ENCODE assay signal across 10 cellular contexts in the genomic region with DNA sequence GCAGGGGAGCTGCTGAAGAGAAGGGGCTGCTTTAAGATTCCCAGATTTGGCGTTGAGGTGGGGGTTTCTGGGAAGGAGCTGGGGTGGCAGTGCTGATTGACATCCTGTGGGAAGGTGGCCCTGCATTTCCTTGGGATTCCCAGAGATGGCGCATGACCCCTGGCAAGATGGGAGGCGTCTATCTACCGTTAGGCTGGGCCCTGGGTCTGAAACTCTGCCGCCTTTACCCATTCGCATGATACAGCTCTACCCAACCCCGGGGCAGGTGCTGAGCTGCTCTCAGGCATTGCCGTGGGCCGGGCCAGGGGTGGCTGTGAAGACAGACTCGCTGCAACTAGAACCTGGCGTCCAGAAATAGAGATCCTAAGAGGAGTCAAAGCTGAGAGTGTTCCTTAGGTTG. TPM values are rescaled to one million over a fixed set of nuclear protein-coding genes. Genes with fewer than 3 reads are reported as not detected.
DNase-seq lines count a peak whose midpoint lies in the region; ATAC-seq and TF ChIP-seq lines count a peak whose summit lies in the region.
"Had no signal": no experiment of that assay in that cellular context is flagged by ENCODE, and none has a peak within 500 bp of the region (broad histone marks: within the 10 kb centered on the region; RNA-seq: fewer than 3 reads in every experiment).

No MANE protein-coding gene starts in this region.

- no TSS peak for BruUV-seq in PC-3 (replicated peaks; lab: Mats Ljungman, UMichigan)

- no peak overlapping the region for H3K4me2 ChIP-seq in PC-3 (ENCODE audit: low read length)

- no peak overlapping the region for H3K4me3 Mint-ChIP-seq in osteocyte (ENCODE audit: unreplicated experiment)
- no peak overlapping the region for H3K4me3 Mint-ChIP-seq in stimulated activated memory B cell treated with anti-CD40 and anti-IgM and Interleukin-4, amounts not matched to agents 10 μg/mL and 1 μg/mL and 100 μg/mL, for 72 hours
- H3K4me3 Mint-ChIP-seq: brain; T-helper 1 cell treated with Interleukin-12 subunit alpha and Interleukin-12 subunit beta and Interleukin-4 antibody, amounts not matched to agents 30 μg/mL and 1 μg/mL, for 36 hours had no signal

- H3K9me2 ChIP-seq in PC-3 (replicated peaks; ENCODE audit: low read length), result no peaks in the 10 kb centered on the region

- ATAC-seq in PC-3, result no peak
- no peak for ATAC-seq in stimulated activated memory B cell treated with anti-CD40 and anti-IgM and Interleukin-4, amounts not matched to agents 10 μg/mL and 1 μg/mL and 100 μg/mL, for 72 hours
- ATAC-seq: gastroesophageal sphincter had no signal

- no peaks in the 10 kb centered on the region for H3K27me3 Mint-ChIP-seq in osteocyte (ENCODE audit: unreplicated experiment)
- no peaks in the 10 kb centered on the region for H3K27me3 Mint-ChIP-seq in stimulated activated memory B cell treated with anti-CD40 and anti-IgM and Interleukin-4, amounts not matched to agents 10 μg/mL and 1 μg/mL and 100 μg/mL, for 72 hours
- H3K27me3 Mint-ChIP-seq: brain had no signal

- no peaks in the 10 kb centered on the region for H4K20me1 ChIP-seq in PC-3 (ENCODE audit: low read length)

- H3K4me1 Mint-ChIP-seq in osteocyte (ENCODE audit: unreplicated experiment), result peaks cover 1% of the 10 kb centered on the region
- peaks cover 8% of the 10 kb centered on the region for H3K4me1 Mint-ChIP-seq in stimulated activated memory B cell treated with anti-CD40 and anti-IgM and Interleukin-4, amounts not matched to agents 10 μg/mL and 1 μg/mL and 100 μg/mL, for 72 hours
- H3K4me1 Mint-ChIP-seq: brain had no signal

- H3K9me3 Mint-ChIP-seq in osteocyte (ENCODE audit: unreplicated experiment), result no peaks in the 10 kb centered on the region
- no peaks in the 10 kb centered on the region for H3K9me3 Mint-ChIP-seq in stimulated activated memory B cell treated with anti-CD40 and anti-IgM and Interleukin-4, amounts not matched to agents 10 μg/mL and 1 μg/mL and 100 μg/mL, for 72 hours
- H3K9me3 Mint-ChIP-seq: T-helper 1 cell treated with Interleukin-12 subunit alpha and Interleukin-12 subunit beta and Interleukin-4 antibody, amounts not matched to agents 30 μg/mL and 1 μg/mL, for 36 hours had no signal

- intact Hi-C loops in PC-3 (cut with micrococcal nuclease), result no loop called here

- in situ Hi-C loops in GM13976 (cut with MboI; ENCODE audit: low sequenced_read_pairs, unreplicated experiment), result no loop called here

- no peaks in the 10 kb centered on the region for H3K36me3 Mint-ChIP-seq in osteocyte (ENCODE audit: unreplicated experiment)
- peaks cover 23% of the 10 kb centered on the region for H3K36me3 Mint-ChIP-seq in stimulated activated memory B cell treated with anti-CD40 and anti-IgM and Interleukin-4, amounts not matched to agents 10 μg/mL and 1 μg/mL and 100 μg/mL, for 72 hours

- H3K9me3 ChIP-seq in PC-3 (ENCODE audit: low read length), result no peaks in the 10 kb centered on the region
- H3K9me3 ChIP-seq: gastroesophageal sphincter had no signal

- H3K27ac Mint-ChIP-seq in osteocyte (ENCODE audit: unreplicated experiment), result no peak overlapping the region
- H3K27ac Mint-ChIP-seq in stimulated activated memory B cell treated with anti-CD40 and anti-IgM and Interleukin-4, amounts not matched to agents 10 μg/mL and 1 μg/mL and 100 μg/mL, for 72 hours, result no peak overlapping the region
- H3K27ac Mint-ChIP-seq: T-helper 1 cell treated with Interleukin-12 subunit alpha and Interleukin-12 subunit beta and Interleukin-4 antibody, amounts not matched to agents 30 μg/mL and 1 μg/mL, for 36 hours had no signal

- H3K4me3 ChIP-seq in PC-3 (ENCODE audit: low read length), result no peak overlapping the region
- H3K4me3 ChIP-seq in fibroblast of pulmonary artery (replicated peaks; ENCODE audit: low read depth, low read length), result no peak overlapping the region
- H3K4me3 ChIP-seq: gastroesophageal sphincter had no signal

- H3K27me3 ChIP-seq in PC-3 (ENCODE audit: low read length), result no peaks in the 10 kb centered on the region

- POLR2A ChIA-PET in PC-3 (lab: Charles Lee; ENCODE audit: unreplicated experiment), result interaction anchor here (0.5 kb wide), 1 partner anchor 108 kb away, joined by 4 read pairs; no protein-coding TSS in a partner anchor

- no peak overlapping the region for H2AFZ ChIP-seq in PC-3 (ENCODE audit: low read length)

- no peaks in the 10 kb centered on the region for H3K79me2 ChIP-seq in PC-3 (ENCODE audit: low read length)

- no peak overlapping the region for H3K9ac ChIP-seq in PC-3 (ENCODE audit: low read length)

- DNase-seq in GM13976 (ENCODE audit: low spot score) (no peak), PC-3 (no peak), fibroblast of pulmonary artery (ENCODE audit: low read depth) (no peak), osteocyte (ENCODE audit: extremely low spot score, unreplicated experiment) (no peak), DMS79 treated with DMSO at 0.1 percent for 48 hours (lab: John Stamatoyannopoulos, UW) (no peak)
- no peak for DNase-seq in stimulated activated CD4-positive, alpha-beta T cell treated with anti-CD3 and anti-CD28 coated beads, Interleukin-2, amount 100 ng/mL, for 24 hours

- no peaks in the 10 kb centered on the region for H3F3A ChIP-seq in PC-3 (ENCODE audit: low read length, unreplicated experiment)

- peak; percentile 3 for TF ChIP-seq CTCF in GM13976 (IDR thresholded peaks at IDR 0.05; ENCODE audit: borderline replicate concordance, control extremely low read depth, extremely low read depth, insufficient read depth, missing control alignments)
- 0 out of 2 replicates have a peak, but pooled peaks have one; percentile 24 for TF ChIP-seq CTCF in PC-3 (conservative IDR thresholded peaks at IDR 0.05; ENCODE audit: low read depth, low read length)
- peak; percentile 30 for TF ChIP-seq CTCF in fibroblast of pulmonary artery (IDR thresholded peaks at IDR 0.05; ENCODE audit: low read length, missing control alignments)
- TF ChIP-seq CTCF in osteocyte (IDR thresholded peaks at IDR 0.05), result peak; percentile 20

- CTCF ChIA-PET in PC-3 (lab: Charles Lee), result no interaction called here

- H3K27ac ChIP-seq in PC-3 (ENCODE audit: low read length), result no peak overlapping the region
- H3K27ac ChIP-seq: gastroesophageal sphincter had no signal

- H3K36me3 ChIP-seq in PC-3 (ENCODE audit: low read depth, low read length), result no peaks in the 10 kb centered on the region

- no peaks in the 10 kb centered on the region for H3K4me1 ChIP-seq in PC-3 (ENCODE audit: insufficient read depth, low read length)
- H3K4me1 ChIP-seq: gastroesophageal sphincter had no signal

RNA-seq across cellular contexts. Expression of gene MVD, which starts 9.9 kb away (rescaled TPM):
- total RNA-seq in PC-3 (2014; rRNA removed) (38.3 and 48.9 TPM in 2 replicates), osteocyte (28.8 and 32.8 TPM in 2 replicates)

RNA-seq across cellular contexts. Expression of gene SNAI3, which starts 13.5 kb away (rescaled TPM):
- total RNA-seq in PC-3 (2014; rRNA removed) (0.22 and 0.46 TPM in 2 replicates), osteocyte (not detected in 2 replicates)

RNA-seq across cellular contexts. Expression of gene CYBA, which starts 21.9 kb away (rescaled TPM):
- total RNA-seq in PC-3 (2014; rRNA removed), result not detected in 2 replicates
- total RNA-seq in osteocyte, result 51.4 and 51.8 TPM in 2 replicates

RNA-seq across cellular contexts. Expression of gene RNF166, which starts 33.4 kb away (rescaled TPM):
- 25.2 and 28.8 TPM in 2 replicates for total RNA-seq in PC-3 (2014; rRNA removed)
- total RNA-seq in osteocyte, result 17.2 and 19.3 TPM in 2 replicates

RNA-seq across cellular contexts. Expression of gene CTU2, which starts 33.5 kb away (rescaled TPM):
- total RNA-seq in PC-3 (2014; rRNA removed), result 30.3 and 39.4 TPM in 2 replicates
- 20.6 and 21.2 TPM in 2 replicates for total RNA-seq in osteocyte

Comparison
In these comparisons a context has a peak if more than half of its experiments do, and no peak if none do; other contexts are left out.
1. RNA of gene CYBA, which starts 21.9 kb away (total RNA-seq): 51.4 to 51.8 TPM in osteocyte; not detected in PC-3; every median in the first group is over 10 times any median in the second.
2. Peak in every context shown above with its lines, with median percentiles within 50 percentile points of each other: CTCF ChIP-seq.